In genomic region chr10:103804866-103805265, GRCh38 we compare ENCODE assay signal across 25 cellular contexts. TPM values are rescaled to one million over a fixed set of nuclear protein-coding genes. Genes with fewer than 3 reads are reported as not detected.
A peak's percentile ranks its signal among the peaks of the same experiment; 100 is the strongest.
DNase-seq lines count a peak whose midpoint lies in the region; ATAC-seq and TF ChIP-seq lines count a peak whose summit lies in the region.
"Had no signal": no experiment of that assay in that cellular context is flagged by ENCODE, and none has a peak within 500 bp of the region (broad histone marks: within the 10 kb centered on the region; RNA-seq: fewer than 3 reads in every experiment).

No MANE protein-coding gene starts in this region.

- no peak overlapping the region for H3K4me3 ChIP-seq in BE2C (ENCODE audit: low read depth, low read length)
- no peak overlapping the region for H3K4me3 ChIP-seq in HEK293 (ENCODE audit: low read depth, low read length)
- no peak overlapping the region for H3K4me3 ChIP-seq in SJCRH30
- H3K4me3 ChIP-seq: heart left ventricle, left ventricle myocardium inferior, ovary, right atrium auricular region, suprapubic skin had no signal

- no peak overlapping the region for H3K27ac ChIP-seq in HEK293 (ENCODE audit: extremely low read depth, low read depth, low read length)
- H3K27ac ChIP-seq in SJCRH30 = no peak overlapping the region
- H3K27ac ChIP-seq: heart left ventricle, left ventricle myocardium inferior, ovary, right atrium auricular region, suprapubic skin had no signal

- H3K4me1 ChIP-seq in BE2C (peaks cover 14% of the 10 kb centered on the region), HEK293 (ENCODE audit: control insufficient read depth, insufficient read depth, low read length) (no peaks in the 10 kb centered on the region), SJCRH30 (peaks cover 29% of the 10 kb centered on the region)

- TF ChIP-seq CTCF in BE2C (IDR thresholded peaks at IDR 0.05; ENCODE audit: low read depth, low read length) (no peak), HEK293 (tag by site-specific recombination; IDR thresholded peaks at IDR 0.05) (no peak)

- no peak for ATAC-seq in HG02759 (IDR thresholded peaks at IDR 0.05; ENCODE audit: unreplicated experiment)
- ATAC-seq: activated CD8-positive, alpha-beta T cell treated with anti-CD3 and anti-CD28 coated beads, Interleukin-2, amount 10 ng/mL, durations not matched to agents 7 days and 5 days; heart left ventricle; naive thymus-derived CD8-positive, alpha-beta T cell; stimulated activated effector memory CD8-positive, alpha-beta T cell treated with anti-CD3 and anti-CD28 coated beads, Interleukin-12 subunit alpha, Interleukin-12 subunit beta, amount 100 ng/mL, for 72 hours had no signal

- DNase-seq in BE2C (peak; percentile 37), SJCRH30 (peak; percentile 62 to 83), islet precursor cell (peak; percentile 84), NAMALWA (ENCODE audit: low spot score) (no peak), NCI-H1436 (lab: John Stamatoyannopoulos, UW) (no peak)
- no peak for DNase-seq in activated CD8-positive, alpha-beta memory T cell treated with anti-CD3 and anti-CD28 coated beads, Interleukin-2, amount 50 U/mL, for 48 hours
- DNase-seq: ACHN; activated B cell treated with CpG ODN at 0.5 μM for 24 hours; activated CD8-positive, alpha-beta T cell treated with anti-CD3 and anti-CD28 coated beads, Interleukin-2, amount 10 ng/mL, durations not matched to agents 7 days and 5 days; activated gamma-delta T cell; C1 segment of cervical spinal cord; H7; heart left ventricle; KG1; left ventricle myocardium inferior; midbrain; naive thymus-derived CD8-positive, alpha-beta T cell; NCI-H2029; NCI-H446; ovary had no signal

- H3K36me3 ChIP-seq in BE2C (no peaks in the 10 kb centered on the region; the same call in 1 of the 2 replicates), HEK293 (ENCODE audit: control insufficient read depth in 2 of 2, insufficient read depth in 1 of 2, low read length in 2 of 2) (peaks cover 0 to 8% of the 10 kb centered on the region in 2 experiments; a peak in 1 of 3 replicates), SJCRH30 (no peaks in the 10 kb centered on the region)
- H3K36me3 ChIP-seq: ovary, suprapubic skin had no signal

- POLR2A ChIA-PET in HEK293 (lab: Yijun Ruan, JAX) = no interaction called here

- CTCF ChIA-PET in HEK293 (lab: Yijun Ruan, JAX) = no interaction called here

- H3K27me3 ChIP-seq in BE2C (no peaks in the 10 kb centered on the region), SJCRH30 (no peaks in the 10 kb centered on the region)
- H3K27me3 ChIP-seq: heart left ventricle, ovary, right atrium auricular region, suprapubic skin had no signal

- no peaks in the 10 kb centered on the region for H3K9me3 ChIP-seq in BE2C
- no peaks in the 10 kb centered on the region for H3K9me3 ChIP-seq in HEK293 (ENCODE audit: control insufficient read depth, insufficient read depth, low read depth, low read length)
- no peaks in the 10 kb centered on the region for H3K9me3 ChIP-seq in SJCRH30 (replicated peaks)
- H3K9me3 ChIP-seq: heart left ventricle, left ventricle myocardium inferior, ovary, right atrium auricular region, suprapubic skin had no signal

TF ChIP-seq in HEK293, 187 proteins besides CTCF, POLR2A, EP300 and RAD21:
- peak; percentile 57 for TF ChIP-seq EGR2 (tag by site-specific recombination; IDR thresholded peaks at IDR 0.05; ENCODE audit: low read depth)
- TF ChIP-seq MZF1 (tag by site-specific recombination; IDR thresholded peaks at IDR 0.05; ENCODE audit: borderline replicate concordance) = no peak
- TF ChIP-seq SP7 (tag by site-specific recombination; IDR thresholded peaks at IDR 0.05) = peak; percentile 88
- no peak for TF ChIP-seq ZNF777 (tag by site-specific recombination; IDR thresholded peaks at IDR 0.05; ENCODE audit: borderline replicate concordance)
- TF ChIP-seq ZNF155 (tag by site-specific recombination; IDR thresholded peaks at IDR 0.05) = no peak
- no peak for TF ChIP-seq ZFHX2 (tag by site-specific recombination; conservative IDR thresholded peaks at IDR 0.05)
- TF ChIP-seq ZBTB17 (tag by site-specific recombination; IDR thresholded peaks at IDR 0.05) = peak; percentile 26; the same call in 1 of the 2 replicates
- TF ChIP-seq ZNF133 (tag by site-specific recombination; IDR thresholded peaks at IDR 0.05) = no peak

RNA-seq across cellular contexts. Expression of gene SH3PXD2A, which starts 50.5 kb away (rescaled TPM):
- polyA plus RNA-seq in BE2C (2012; ENCODE audit: insufficient read depth, insufficient read length, low read depth) = 23.1 TPM
- total RNA-seq in SJCRH30 (2014; rRNA removed; shearing (Covaris generic)) = 5.4 and 5.5 TPM in 2 replicates

Comparison
In these comparisons a context has a peak if more than half of its experiments do, and no peak if none do; other contexts are left out.
1. DNase-seq: peak in BE2C (single experiment), SJCRH30 (2 of 2) and islet precursor cell (single experiment); none in activated CD8-positive, alpha-beta memory T cell treated with anti-CD3 and anti-CD28 coated beads, Interleukin-2, amount 50 U/mL, for 48 hours (single experiment), NAMALWA (single experiment) and NCI-H1436 (single experiment).